22 cellular contexts compared by ENCODE assay signal in genomic region chrX:1385824-1386223, GRCh38. TPM values are rescaled to one million over a fixed set of nuclear protein-coding genes. Genes with fewer than 3 reads are reported as not detected.
DNase-seq lines count a peak whose midpoint lies in the region; ATAC-seq, FAIRE-seq and TF ChIP-seq lines count a peak whose summit lies in the region.
"Had no signal": no experiment of that assay in that cellular context is flagged by ENCODE, and none has a peak within 500 bp of the region (broad histone marks: within the 10 kb centered on the region; RNA-seq: fewer than 3 reads in every experiment).

No MANE protein-coding gene starts in this region.

- H3K4me1 ChIP-seq in naive thymus-derived CD4-positive, alpha-beta T cell (ENCODE audit: control insufficient read depth in 2 of 2, insufficient read depth in 2 of 2, low read length in 2 of 2) = peaks cover 16 to 29% of the 10 kb centered on the region in 2 donors

- DNase-seq in D341Med (ENCODE audit: low spot score) (peak; percentile 21), brain pericyte (ENCODE audit: low read depth, low spot score) (peak; percentile 44), foreskin melanocyte (no peak), GM19239 (ENCODE audit: insufficient read length, low spot score) (no peak)
- no peak for DNase-seq in naive thymus-derived CD4-positive, alpha-beta T cell
- no peak for DNase-seq in stimulated activated CD8-positive, alpha-beta memory T cell treated with anti-CD3 and anti-CD28 coated beads, Interleukin-4, amount 100 ng/mL, for 48 hours
- DNase-seq: activated T-cell treated with anti-CD3 and anti-CD28 coated beads, Interleukin-2, amount 50 U/mL, for 1 hour; CD4-positive, alpha-beta memory T cell; effector CD4-positive, alpha-beta T cell; NCI-H146; SIG-M5; thyroid gland had no signal

- POLR2A ChIA-PET in naive thymus-derived CD4-positive, alpha-beta T cell (lab: Charles Lee) = no interaction called here

- FAIRE-seq in GM19239 (lab: Jason Lieb, UNC) = no peak
- FAIRE-seq: astrocyte had no signal

- H3K9me3 ChIP-seq in naive thymus-derived CD4-positive, alpha-beta T cell (ENCODE audit: control insufficient read depth in 2 of 3, low read length in 3 of 3) = no peaks in the 10 kb centered on the region
- H3K9me3 ChIP-seq: gastrocnemius medialis, thyroid gland had no signal

- H3K27me3 ChIP-seq in naive thymus-derived CD4-positive, alpha-beta T cell (ENCODE audit: control insufficient read depth in 2 of 2, insufficient read depth in 2 of 2, low read length in 2 of 2) = no peaks in the 10 kb centered on the region
- H3K27me3 ChIP-seq: gastrocnemius medialis, thyroid gland had no signal

- ATAC-seq in naive thymus-derived CD4-positive, alpha-beta T cell = peak; percentile 6
- ATAC-seq: activated naive CD4-positive, alpha-beta T cell treated with anti-CD3 and anti-CD28 coated beads, Interleukin-2, amount 50 U/mL, for 72 hours; esophagus mucosa; gastrocnemius medialis; stimulated activated naive CD8-positive, alpha-beta T cell treated with anti-CD3 and anti-CD28 coated beads, Interleukin-15, Interleukin-2, amounts not matched to agents 100 U/mL and 50 U/mL, for 24 hours had no signal

- peaks cover 4 to 49% (median 28%) of the 10 kb centered on the region in 5 donors for H3K36me3 Mint-ChIP-seq in naive thymus-derived CD4-positive, alpha-beta T cell

- H3K27ac Mint-ChIP-seq in naive thymus-derived CD4-positive, alpha-beta T cell = no peak overlapping the region
- H3K27ac Mint-ChIP-seq: mesothelial cell of epicardium; natural killer cell treated with Interleukin-12 subunit alpha and Interleukin-12 subunit beta and Interleukin-15 and Interleukin-18, amount 100 ng/mL, for 72 hours; T-helper 1 cell treated with Interleukin-12 subunit alpha and Interleukin-12 subunit beta and Interleukin-4 antibody, amounts not matched to agents 30 μg/mL and 1 μg/mL, for 36 hours had no signal

- no peaks in the 10 kb centered on the region for H3K27me3 Mint-ChIP-seq in naive thymus-derived CD4-positive, alpha-beta T cell
- H3K27me3 Mint-ChIP-seq: CD4-positive, alpha-beta memory T cell; natural killer cell treated with Interleukin-12 subunit alpha and Interleukin-12 subunit beta and Interleukin-15 and Interleukin-18, amount 100 ng/mL, for 72 hours had no signal

- no peak overlapping the region for H3K27ac ChIP-seq in naive thymus-derived CD4-positive, alpha-beta T cell (ENCODE audit: low read depth, low read length)
- H3K27ac ChIP-seq: gastrocnemius medialis, thyroid gland had no signal

- H3K4me3 Mint-ChIP-seq in naive thymus-derived CD4-positive, alpha-beta T cell = no peak overlapping the region
- H3K4me3 Mint-ChIP-seq: mesothelial cell of epicardium; natural killer cell treated with Interleukin-12 subunit alpha and Interleukin-12 subunit beta and Interleukin-15 and Interleukin-18, amount 100 ng/mL, for 72 hours; T-helper 1 cell treated with Interleukin-12 subunit alpha and Interleukin-12 subunit beta and Interleukin-4 antibody, amounts not matched to agents 30 μg/mL and 1 μg/mL, for 36 hours had no signal

- intact Hi-C loops in naive thymus-derived CD4-positive, alpha-beta T cell (cut with micrococcal nuclease) = no loop called here

- H3K36me3 ChIP-seq in naive thymus-derived CD4-positive, alpha-beta T cell (ENCODE audit: control insufficient read depth in 2 of 3, insufficient read depth in 3 of 3, low read length in 3 of 3) = peaks cover 22 to 74% (median 42%) of the 10 kb centered on the region in 3 experiments

- peak; percentile 27 for TF ChIP-seq POLR2A in GM19193 (IDR thresholded peaks at IDR 0.05; ENCODE audit: extremely low read depth, insufficient read depth, insufficient read length)

- H3K4me1 Mint-ChIP-seq in naive thymus-derived CD4-positive, alpha-beta T cell = peaks cover 9 to 38% (median 22%) of the 10 kb centered on the region in 7 donors

- CTCF ChIA-PET in naive thymus-derived CD4-positive, alpha-beta T cell (lab: Charles Lee) = no interaction called here

- peaks cover 0 to 4% (median 0%) of the 10 kb centered on the region in 11 donors for H3K9me3 Mint-ChIP-seq in naive thymus-derived CD4-positive, alpha-beta T cell
- H3K9me3 Mint-ChIP-seq: activated naive CD4-positive, alpha-beta T cell treated with anti-CD3 and anti-CD28 coated beads, Interleukin-2, amount 50 U/mL, for 72 hours; mesothelial cell of epicardium; natural killer cell treated with Interleukin-12 subunit alpha and Interleukin-12 subunit beta and Interleukin-15 and Interleukin-18, amount 100 ng/mL, for 72 hours; T-helper 1 cell treated with Interleukin-12 subunit alpha and Interleukin-12 subunit beta and Interleukin-4 antibody, amounts not matched to agents 30 μg/mL and 1 μg/mL, for 36 hours had no signal

- H3K4me3 ChIP-seq in naive thymus-derived CD4-positive, alpha-beta T cell (ENCODE audit: low read length) = no peak overlapping the region
- H3K4me3 ChIP-seq: gastrocnemius medialis, thyroid gland had no signal

RNA-seq across cellular contexts. Expression of gene SLC25A6, which starts 6.1 kb away (rescaled TPM):
- total RNA-seq in naive thymus-derived CD4-positive, alpha-beta T cell = 100 to 1,000 TPM; 238 to 341 (median 270) TPM
- 100 to 1,000 TPM; 467 to 597 TPM for polyA plus RNA-seq in naive thymus-derived CD4-positive, alpha-beta T cell

RNA-seq across cellular contexts. Expression of gene IL3RA, which starts 49.2 kb away (rescaled TPM):
- total RNA-seq in naive thymus-derived CD4-positive, alpha-beta T cell = 10 to 100 TPM in 2 of 5 experiments, 1 to 10 TPM in 1, not detected in 2; 7.9 to 23.7 (median 10.5) TPM
- under 1 TPM; 0.12 to 0.16 TPM for polyA plus RNA-seq in naive thymus-derived CD4-positive, alpha-beta T cell
- total RNA-seq: astrocyte, MCF 10A had no signal

Comparison
In these comparisons a context has a peak if more than half of its experiments do, and no peak if none do; other contexts are left out.
1. DNase-seq: peak in D341Med (single experiment) and brain pericyte (single experiment); none in naive thymus-derived CD4-positive, alpha-beta T cell (0 of 9), stimulated activated CD8-positive, alpha-beta memory T cell treated with anti-CD3 and anti-CD28 coated beads, Interleukin-4, amount 100 ng/mL, for 48 hours (single experiment), foreskin melanocyte (single experiment) and GM19239 (single experiment).